1 cellular context compared by ENCODE assay signal in the genomic region with DNA sequence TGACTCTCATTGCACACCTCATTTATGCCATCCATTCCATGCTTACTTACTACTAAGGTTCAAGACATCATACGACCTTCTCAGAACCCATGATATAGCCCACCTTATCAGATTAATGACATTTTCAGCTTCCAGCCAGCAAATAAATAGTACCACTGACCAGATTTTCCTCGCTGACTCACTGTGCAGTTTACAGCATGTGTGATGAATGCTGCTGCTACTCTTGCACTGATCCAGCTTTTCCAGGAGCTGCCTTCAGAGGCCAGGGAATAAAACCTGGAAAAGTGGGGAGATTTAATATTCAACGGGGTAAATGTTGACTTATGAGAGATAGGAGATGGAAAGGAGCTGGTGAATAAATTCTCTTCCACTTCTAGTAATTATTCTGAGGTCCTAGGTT.
TF ChIP-seq lines count a peak whose summit lies in the region.

No MANE protein-coding gene starts in this region.

TF ChIP-seq in IMR-90, 13 proteins besides CTCF, POLR2A, EP300 and RAD21:
- TF ChIP-seq SMC3 (IDR thresholded peaks at IDR 0.05; ENCODE audit: low read depth, low read length) = no peak
- TF ChIP-seq, protein P1, sequence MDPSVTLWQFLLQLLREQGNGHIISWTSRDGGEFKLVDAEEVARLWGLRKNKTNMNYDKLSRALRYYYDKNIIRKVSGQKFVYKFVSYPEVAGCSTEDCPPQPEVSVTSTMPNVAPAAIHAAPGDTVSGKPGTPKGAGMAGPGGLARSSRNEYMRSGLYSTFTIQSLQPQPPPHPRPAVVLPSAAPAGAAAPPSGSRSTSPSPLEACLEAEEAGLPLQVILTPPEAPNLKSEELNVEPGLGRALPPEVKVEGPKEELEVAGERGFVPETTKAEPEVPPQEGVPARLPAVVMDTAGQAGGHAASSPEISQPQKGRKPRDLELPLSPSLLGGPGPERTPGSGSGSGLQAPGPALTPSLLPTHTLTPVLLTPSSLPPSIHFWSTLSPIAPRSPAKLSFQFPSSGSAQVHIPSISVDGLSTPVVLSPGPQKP (IDR thresholded peaks at IDR 0.05; ENCODE audit: borderline replicate concordance, low read depth, low read length) = no peak
- no peak for TF ChIP-seq RCOR1 (IDR thresholded peaks at IDR 0.05; ENCODE audit: insufficient replicate concordance, low read length)
- TF ChIP-seq, protein P2, sequence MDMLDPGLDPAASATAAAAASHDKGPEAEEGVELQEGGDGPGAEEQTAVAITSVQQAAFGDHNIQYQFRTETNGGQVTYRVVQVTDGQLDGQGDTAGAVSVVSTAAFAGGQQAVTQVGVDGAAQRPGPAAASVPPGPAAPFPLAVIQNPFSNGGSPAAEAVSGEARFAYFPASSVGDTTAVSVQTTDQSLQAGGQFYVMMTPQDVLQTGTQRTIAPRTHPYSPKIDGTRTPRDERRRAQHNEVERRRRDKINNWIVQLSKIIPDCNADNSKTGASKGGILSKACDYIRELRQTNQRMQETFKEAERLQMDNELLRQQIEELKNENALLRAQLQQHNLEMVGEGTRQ (IDR thresholded peaks at IDR 0.05; ENCODE audit: low read depth, low read length) = no peak
- TF ChIP-seq CHD1 (IDR thresholded peaks at IDR 0.05; ENCODE audit: low read depth, low read length) = no peak
- no peak for TF ChIP-seq FOS (IDR thresholded peaks at IDR 0.05; ENCODE audit: low read depth, low read length)
- TF ChIP-seq BHLHE40 (IDR thresholded peaks at IDR 0.05; ENCODE audit: low read depth, low read length) = no peak
- no peak for TF ChIP-seq MXI1 (IDR thresholded peaks at IDR 0.05; ENCODE audit: borderline replicate concordance, low read depth, low read length)
- TF ChIP-seq NFE2L2 (IDR thresholded peaks at IDR 0.05; ENCODE audit: low read depth, low read length) = no peak
- no peak for TF ChIP-seq RFX5 (IDR thresholded peaks at IDR 0.05; ENCODE audit: low read depth, low read length)
- no peak for TF ChIP-seq MAZ (IDR thresholded peaks at IDR 0.05; ENCODE audit: borderline replicate concordance, low read depth, low read length)
- no peak for TF ChIP-seq CEBPB (IDR thresholded peaks at IDR 0.05; ENCODE audit: low read depth, low read length)
